In the genomic region with DNA sequence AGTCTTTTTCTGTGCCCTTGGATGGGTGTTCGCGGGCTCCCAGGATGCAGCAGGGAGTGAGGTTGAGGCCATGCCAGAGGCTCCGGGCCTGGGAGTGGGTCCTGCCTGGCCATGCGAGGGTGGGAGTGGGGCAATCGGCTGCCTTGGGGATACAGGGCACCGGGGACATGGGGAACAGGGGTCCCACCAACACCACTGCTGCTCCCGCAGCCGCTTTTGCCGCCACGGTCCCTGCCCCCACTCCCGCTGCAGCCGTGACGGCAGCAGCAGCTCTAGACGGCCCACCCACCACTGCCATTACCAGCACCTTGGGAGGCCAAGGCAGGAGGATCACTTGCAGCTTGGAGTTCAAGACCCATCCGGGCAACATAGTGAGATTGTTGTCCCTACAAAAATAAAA, we compare ENCODE assay signal across 23 cellular contexts.
"Had no signal": no experiment of that assay in that cellular context is flagged by ENCODE, and none has a peak within 500 bp of the region (broad histone marks: within the 10 kb centered on the region; RNA-seq: fewer than 3 reads in every experiment).

No MANE protein-coding gene starts in this region.

- H3K36me3 Mint-ChIP-seq: activated CD4-positive, alpha-beta memory T cell treated with anti-CD3 and anti-CD28 coated beads for 36 hours; activated naive CD8-positive, alpha-beta T cell had no signal

- H3K27ac Mint-ChIP-seq: activated B cell treated with CpG ODN at 0.5 μM for 24 hours; activated CD4-positive, alpha-beta memory T cell treated with anti-CD3 and anti-CD28 coated beads for 36 hours; activated CD4-positive, alpha-beta T cell treated with anti-CD3 and anti-CD28 coated beads, Interleukin-2, amount 10 ng/mL, durations not matched to agents 7 days and 5 days; activated naive CD8-positive, alpha-beta T cell; T-helper 17 cell had no signal

- H3K4me3 Mint-ChIP-seq: activated B cell treated with CpG ODN at 0.5 μM for 24 hours; activated CD4-positive, alpha-beta memory T cell treated with anti-CD3 and anti-CD28 coated beads for 36 hours; activated CD4-positive, alpha-beta T cell treated with anti-CD3 and anti-CD28 coated beads, Interleukin-2, amount 10 ng/mL, durations not matched to agents 7 days and 5 days; activated naive CD8-positive, alpha-beta T cell; activated T-cell treated with anti-CD3 and anti-CD28 coated beads, Interleukin-2, amount 50 U/mL, for 4 hours; T-helper 17 cell had no signal

- FAIRE-seq: astrocyte had no signal

- H3K27me3 ChIP-seq: brain microvascular endothelial cell, cardiac muscle cell had no signal

- H3K27ac ChIP-seq: brain microvascular endothelial cell, cardiac muscle cell had no signal

- H3K36me3 ChIP-seq: brain microvascular endothelial cell, cardiac muscle cell had no signal

- H3K4me3 ChIP-seq: cardiac muscle cell had no signal

- ATAC-seq: T-helper 17 cell had no signal

- DNase-seq: activated B cell treated with CpG ODN at 0.5 μM for 24 hours; activated CD4-positive, alpha-beta T cell treated with anti-CD3 and anti-CD28 coated beads, Interleukin-2, amount 10 ng/mL, durations not matched to agents 7 days and 5 days; activated CD8-positive, alpha-beta memory T cell treated with anti-CD3 and anti-CD28 coated beads for 24 hours; activated effector memory CD4-positive, alpha-beta T cell treated with anti-CD3 and anti-CD28 coated beads, Interleukin-2, amount 50 U/mL, for 16 hours; activated naive CD4-positive, alpha-beta T cell treated with Interleukin-2 at 50 U/mL for 16 hours; activated T-cell treated with anti-CD3 and anti-CD28 coated beads, Interleukin-2, amount 50 U/mL, for 4 hours; amygdala; brain microvascular endothelial cell; MM.1S; NCI-H1105; NCI-H1436; NCI-H1694 treated with DMSO at 0.1 percent for 48 hours; NCI-H2029 treated with DMSO at 0.1 percent for 48 hours; NCI-H510A treated with DMSO at 0.1 percent for 48 hours; NCI-H69; NK-92 treated with Interleukin-12 subunit alpha and Interleukin-12 subunit beta, amount 100 ng/mL, for 24 hours; SHP77 treated with DMSO at 0.1 percent for 48 hours; T-helper 17 cell; T-helper 9 cell had no signal

- H3K27me3 Mint-ChIP-seq: activated B cell treated with CpG ODN at 0.5 μM for 24 hours; activated CD4-positive, alpha-beta memory T cell treated with anti-CD3 and anti-CD28 coated beads for 36 hours; activated naive CD8-positive, alpha-beta T cell had no signal

- H3K9me3 Mint-ChIP-seq: activated B cell treated with CpG ODN at 0.5 μM for 24 hours; activated CD4-positive, alpha-beta memory T cell treated with anti-CD3 and anti-CD28 coated beads for 36 hours; activated CD4-positive, alpha-beta T cell treated with anti-CD3 and anti-CD28 coated beads, Interleukin-2, amount 10 ng/mL, durations not matched to agents 7 days and 5 days; activated T-cell treated with anti-CD3 and anti-CD28 coated beads, Interleukin-2, amount 50 U/mL, for 4 hours had no signal

- H3K4me1 Mint-ChIP-seq: activated CD4-positive, alpha-beta T cell treated with anti-CD3 and anti-CD28 coated beads, Interleukin-2, amount 10 ng/mL, durations not matched to agents 7 days and 5 days; T-helper 17 cell had no signal
